Comparison of ENCODE assay signal across 11 cellular contexts in the genomic region with DNA sequence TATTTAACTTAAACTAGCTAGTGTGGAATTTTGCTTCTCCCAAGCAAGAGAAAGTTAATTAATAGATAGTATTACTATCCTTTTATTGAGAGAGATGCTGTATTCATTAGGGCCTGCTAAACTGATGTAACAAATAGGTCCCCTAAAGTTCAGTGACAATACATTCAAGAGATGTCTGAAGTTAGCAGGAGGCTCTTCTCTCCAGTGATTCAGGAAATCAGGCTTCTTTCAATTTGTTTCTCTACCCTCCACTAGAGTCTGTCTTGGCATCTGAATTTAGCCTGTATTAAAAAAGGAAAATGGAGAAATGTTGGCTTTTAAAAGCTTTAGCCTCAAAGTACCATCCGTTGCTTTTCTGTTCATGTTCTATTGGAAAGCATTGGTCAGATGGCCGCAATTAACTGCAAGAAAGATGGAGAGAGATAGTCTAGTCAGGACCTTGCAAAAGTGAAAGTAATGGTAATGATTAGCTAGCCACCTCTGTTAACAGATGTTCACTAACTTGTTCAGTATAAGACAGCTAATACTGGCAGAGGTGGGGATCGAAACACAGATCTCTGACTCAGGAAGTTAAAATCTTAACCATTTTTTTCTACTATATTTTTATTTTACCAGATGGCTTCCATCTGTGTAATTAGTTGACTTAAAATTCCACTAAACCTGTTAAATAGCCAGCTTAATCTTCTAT.
A peak's percentile ranks its signal among the peaks of the same experiment; 100 is the strongest.
DNase-seq lines count a peak whose midpoint lies in the region; ATAC-seq and TF ChIP-seq lines count a peak whose summit lies in the region.
"Had no signal": no experiment of that assay in that cellular context is flagged by ENCODE, and none has a peak within 500 bp of the region (broad histone marks: within the 10 kb centered on the region; RNA-seq: fewer than 3 reads in every experiment).

No MANE protein-coding gene starts in this region.

- intact Hi-C loops in activated CD8-positive, alpha-beta T cell treated with anti-CD3 and anti-CD28 coated beads for 36 hours (cut with micrococcal nuclease) = no loop called here

- H3K4me3 Mint-ChIP-seq in T-helper 17 cell = no peak overlapping the region
- no peak overlapping the region for H3K4me3 Mint-ChIP-seq in activated CD8-positive, alpha-beta T cell treated with anti-CD3 and anti-CD28 coated beads for 36 hours

- no peak overlapping the region for H3K27ac Mint-ChIP-seq in T-helper 17 cell
- H3K27ac Mint-ChIP-seq in activated CD8-positive, alpha-beta T cell treated with anti-CD3 and anti-CD28 coated beads for 36 hours = no peak overlapping the region

- CTCF ChIA-PET in activated CD8-positive, alpha-beta T cell treated with anti-CD3 and anti-CD28 coated beads for 36 hours (lab: Charles Lee) = no interaction called here

- no peak for TF ChIP-seq CTCF in activated CD8-positive, alpha-beta T cell treated with anti-CD3 and anti-CD28 coated beads for 36 hours (IDR thresholded peaks at IDR 0.05)

- H3K36me3 Mint-ChIP-seq in T-helper 17 cell (ENCODE audit: low read depth) = no peaks in the 10 kb centered on the region
- H3K36me3 Mint-ChIP-seq in activated CD8-positive, alpha-beta T cell treated with anti-CD3 and anti-CD28 coated beads for 36 hours (ENCODE audit: low read depth) = no peaks in the 10 kb centered on the region

- H3K9me3 ChIP-seq in T-helper 17 cell (ENCODE audit: control insufficient read depth, low read length, poor library complexity, severe bottlenecking) = no peaks in the 10 kb centered on the region

- H3K9me3 Mint-ChIP-seq in activated CD8-positive, alpha-beta T cell treated with anti-CD3 and anti-CD28 coated beads for 36 hours = no peaks in the 10 kb centered on the region

- DNase-seq in DMS53 (lab: John Stamatoyannopoulos, UW) (peak; percentile 68), HT-29 (ENCODE audit: low spot score) (peak; percentile 14), Kasumi-1 (lab: John Stamatoyannopoulos, UW) (no peak), hippocampal formation (lab: John Stamatoyannopoulos, UW) (no peak), T-helper 17 cell (no peak)
- DNase-seq in activated CD8-positive, alpha-beta T cell treated with anti-CD3 and anti-CD28 coated beads for 36 hours = no peak
- DNase-seq: activated T-cell treated with anti-CD3 and anti-CD28 coated beads, Interleukin-2, amount 50 U/mL, for 48 hours; NCI-H1417; posterior cingulate gyrus had no signal

- peaks cover 6% of the 10 kb centered on the region for H3K27me3 Mint-ChIP-seq in T-helper 17 cell
- no peaks in the 10 kb centered on the region for H3K27me3 Mint-ChIP-seq in activated CD8-positive, alpha-beta T cell treated with anti-CD3 and anti-CD28 coated beads for 36 hours

- H3K4me1 Mint-ChIP-seq in T-helper 17 cell = no peaks in the 10 kb centered on the region
- H3K4me1 Mint-ChIP-seq in activated CD8-positive, alpha-beta T cell treated with anti-CD3 and anti-CD28 coated beads for 36 hours (ENCODE audit: low read depth) = no peaks in the 10 kb centered on the region

- peak; percentile 83 for ATAC-seq in GM19455 (IDR thresholded peaks at IDR 0.05; ENCODE audit: unreplicated experiment)
- ATAC-seq in HG02938 (IDR thresholded peaks at IDR 0.05; ENCODE audit: unreplicated experiment) = peak; percentile 99
- ATAC-seq in T-helper 17 cell = no peak
- ATAC-seq in activated CD8-positive, alpha-beta T cell treated with anti-CD3 and anti-CD28 coated beads for 36 hours = no peak

- POLR2A ChIA-PET in activated CD8-positive, alpha-beta T cell treated with anti-CD3 and anti-CD28 coated beads for 36 hours (lab: Charles Lee) = no interaction called here

Comparison
In these comparisons a context has a peak if more than half of its experiments do, and no peak if none do; other contexts are left out.
1. DNase-seq: peak in DMS53 (single experiment) and HT-29 (single experiment); none in Kasumi-1 (0 of 2), hippocampal formation (0 of 2), T-helper 17 cell (0 of 3) and activated CD8-positive, alpha-beta T cell treated with anti-CD3 and anti-CD28 coated beads for 36 hours (single experiment).
2. ATAC-seq: peak in GM19455 (single experiment) and HG02938 (single experiment); none in T-helper 17 cell (single experiment) and activated CD8-positive, alpha-beta T cell treated with anti-CD3 and anti-CD28 coated beads for 36 hours (single experiment).